Comparison of ENCODE assay signal across 9 cellular contexts in genomic region chr22:46055176-46055850, GRCh38.
A peak's percentile ranks its signal among the peaks of the same experiment; 100 is the strongest.
DNase-seq lines count a peak whose midpoint lies in the region; FAIRE-seq and TF ChIP-seq lines count a peak whose summit lies in the region.
"Had no signal": no experiment of that assay in that cellular context is flagged by ENCODE, and none has a peak within 500 bp of the region (broad histone marks: within the 10 kb centered on the region; RNA-seq: fewer than 3 reads in every experiment).

No MANE protein-coding gene starts in this region.

- WGBS in testis, 2 donors = 30 to 37% methylated on average over 16 of the region's 16 CpGs

- TF ChIP-seq CTCF in kidney (IDR thresholded peaks at IDR 0.05; ENCODE audit: borderline replicate concordance, extremely low read depth, insufficient read depth) (no peak), testis (IDR thresholded peaks at IDR 0.05) (no peak)

- DNase-seq in NCI-H1694 treated with DMSO at 0.1 percent for 48 hours (lab: John Stamatoyannopoulos, UW) (peak; percentile 58), NCI-H1694 (lab: John Stamatoyannopoulos, UW) (no peak), adipocyte (ENCODE audit: low read depth) (peak; percentile 34), kidney (peak; percentile 90), testis (peak; percentile 59), occipital lobe (lab: John Stamatoyannopoulos, UW) (no peak), SKM-1 (lab: John Stamatoyannopoulos, UW; ENCODE audit: unreplicated experiment) (no peak), GF-D8 (lab: John Stamatoyannopoulos, UW) (no peak)

- peak overlapping the region; percentile 95 to 98 for H3K27ac ChIP-seq in kidney (ENCODE audit: low read depth in 2 of 2, low read length in 2 of 2)
- peak overlapping the region; percentile 94 to 99 for H3K27ac ChIP-seq in testis

- intact Hi-C loops in kidney (cut with DNase I) = no loop called here
- intact Hi-C loops in testis (cut with DNase I; ENCODE audit: low total_unique reads) = no loop called here

- H3K36me3 ChIP-seq in adipocyte (ENCODE audit: control insufficient read depth, insufficient read depth, low read length, severe bottlenecking) (no peaks in the 10 kb centered on the region), kidney (ENCODE audit: control insufficient read depth in 1 of 2, insufficient read depth in 2 of 2, low read length in 2 of 2) (no peaks in the 10 kb centered on the region), testis (ENCODE audit: low read depth, missing control alignments) (no peaks in the 10 kb centered on the region)

- FAIRE-seq in kidney (lab: Jason Lieb, UNC) = no peak
- FAIRE-seq: colon had no signal

- H3K9ac ChIP-seq in adipocyte (ENCODE audit: low read length) = peak overlapping the region; percentile 97
- H3K9ac ChIP-seq in kidney (ENCODE audit: low read length in 2 of 2) = peak overlapping the region; percentile 85 to 88

- no peak for TF ChIP-seq POLR2A in testis (IDR thresholded peaks at IDR 0.05)

- H3K4me1 ChIP-seq in adipocyte (ENCODE audit: control insufficient read depth, insufficient read depth, low read length) (peaks cover 69% of the 10 kb centered on the region), kidney (ENCODE audit: control insufficient read depth in 1 of 2, insufficient read depth in 1 of 2, low read depth in 1 of 2, low read length in 2 of 2) (peaks cover 53 to 57% of the 10 kb centered on the region in 2 donors), testis (peaks cover 66% of the 10 kb centered on the region)

- H3K4me3 ChIP-seq in adipocyte (ENCODE audit: low read length) (peak overlapping the region; percentile 87), kidney (ENCODE audit: low read length in 2 of 2) (peak overlapping the region; percentile 43 to 68), testis (peak overlapping the region; percentile 1 to 89)

- H3K9me3 ChIP-seq in adipocyte (ENCODE audit: control insufficient read depth, low read length) = no peaks in the 10 kb centered on the region
- no peaks in the 10 kb centered on the region for H3K9me3 ChIP-seq in kidney (ENCODE audit: control insufficient read depth in 1 of 2, low read length in 2 of 2)
- no peaks in the 10 kb centered on the region for H3K9me3 ChIP-seq in testis

- H3K27me3 ChIP-seq in adipocyte (replicated peaks; ENCODE audit: control insufficient read depth, insufficient read depth, low read length) = no peaks in the 10 kb centered on the region
- no peaks in the 10 kb centered on the region for H3K27me3 ChIP-seq in testis

Comparison
In these comparisons a context has a peak if more than half of its experiments do, and no peak if none do; other contexts are left out.
1. DNase-seq: peak in NCI-H1694 treated with DMSO at 0.1 percent for 48 hours (single experiment), adipocyte (single experiment), kidney (single experiment) and testis (single experiment); none in NCI-H1694 (single experiment), occipital lobe (single experiment), SKM-1 (single experiment) and GF-D8 (single experiment).
2. Peak in every context shown above with its lines, with median percentiles within 50 percentile points of each other: H3K4me3 ChIP-seq.